In genomic region chr19:32745594-32746251, GRCh38 we compare ENCODE assay signal across 9 cellular contexts. TPM values are rescaled to one million over a fixed set of nuclear protein-coding genes. Genes with fewer than 3 reads are reported as not detected.
DNase-seq lines count a peak whose midpoint lies in the region; ATAC-seq and TF ChIP-seq lines count a peak whose summit lies in the region.
"Not testable (repeated sequence)": the region's sequence is repeated elsewhere in the genome, so short reads cannot be mapped to it uniquely, and the experiment has no call there.
"Had no signal": no experiment of that assay in that cellular context is flagged by ENCODE, and none has a peak within 500 bp of the region (broad histone marks: within the 10 kb centered on the region; RNA-seq: fewer than 3 reads in every experiment).

No MANE protein-coding gene starts in this region.

- intact Hi-C loops in CD4-positive, alpha-beta T cell (cut with DNase I, micrococcal nuclease): loop anchor here (2.0 to 10.0 kb wide), 3 partner anchors 47 to 165 kb away; partner anchors contain the start of genes NUDT19 (in 1 of the 2) and PDCD5 (in 1 of the 2)
- intact Hi-C loops in naive thymus-derived CD4-positive, alpha-beta T cell (cut with micrococcal nuclease): loop anchor here (1.0 to 5.0 kb wide), 6 partner anchors 49 to 337 kb away; partner anchors contain the start of genes ANKRD27 (in 1 of the 2), GPATCH1 (in 1 of the 2), NUDT19 (in 1 of the 2) and RGS9BP (in 1 of the 2)

- peaks cover 16% of the 10 kb centered on the region for H3K4me1 Mint-ChIP-seq in CD4-positive, alpha-beta T cell (ENCODE audit: low read depth)
- peaks cover 0 to 14% (median 14%) of the 10 kb centered on the region in 3 donors for H3K4me1 Mint-ChIP-seq in T-cell
- not testable (repeated sequence) for H3K4me1 Mint-ChIP-seq in activated T-cell treated with anti-CD3 and anti-CD28 coated beads, Interleukin-2, amount 50 U/mL, for 4 hours (ENCODE audit: low read depth)
- peaks cover 0 to 19% (median 7%) of the 10 kb centered on the region in 7 donors for H3K4me1 Mint-ChIP-seq in naive thymus-derived CD4-positive, alpha-beta T cell

- H3K27me3 Mint-ChIP-seq in CD4-positive, alpha-beta T cell: peaks cover 18% of the 10 kb centered on the region
- peaks cover 5 to 18% of the 10 kb centered on the region in 2 donors for H3K27me3 Mint-ChIP-seq in T-cell
- not testable (repeated sequence) for H3K27me3 Mint-ChIP-seq in activated T-cell treated with anti-CD3 and anti-CD28 coated beads, Interleukin-2, amount 50 U/mL, for 4 hours (ENCODE audit: low read depth)
- peaks cover 3 to 19% (median 17%) of the 10 kb centered on the region in 5 donors for H3K27me3 Mint-ChIP-seq in naive thymus-derived CD4-positive, alpha-beta T cell

- peaks cover 12% of the 10 kb centered on the region for H3K4me1 ChIP-seq in effector memory CD4-positive, alpha-beta T cell (ENCODE audit: control insufficient read depth, insufficient read depth, low read length, poor library complexity, severe bottlenecking)
- peaks cover 5 to 35% of the 10 kb centered on the region in 2 donors for H3K4me1 ChIP-seq in naive thymus-derived CD4-positive, alpha-beta T cell (ENCODE audit: control insufficient read depth in 2 of 2, insufficient read depth in 2 of 2, low read length in 2 of 2)

- in situ Hi-C loops in KBM-7 (cut with MboI; ENCODE audit: low pct_unique_long_range_greater_than_20kb, low sequenced_read_pairs): not testable (repeated sequence)

- H3K36me3 ChIP-seq in effector memory CD4-positive, alpha-beta T cell (ENCODE audit: control insufficient read depth, insufficient read depth, low read length); naive thymus-derived CD4-positive, alpha-beta T cell (ENCODE audit: control insufficient read depth in 2 of 3, insufficient read depth in 3 of 3, low read length in 3 of 3): not testable (repeated sequence)

- H3K36me3 Mint-ChIP-seq in CD4-positive, alpha-beta T cell (ENCODE audit: low read depth); T-cell; activated T-cell treated with anti-CD3 and anti-CD28 coated beads, Interleukin-2, amount 50 U/mL, for 4 hours (ENCODE audit: insufficient read depth); naive thymus-derived CD4-positive, alpha-beta T cell: not testable (repeated sequence)

- H3K9me3 ChIP-seq in CD4-positive, alpha-beta T cell (ENCODE audit: control insufficient read depth, low read length); effector memory CD4-positive, alpha-beta T cell (ENCODE audit: control insufficient read depth, low read length); naive thymus-derived CD4-positive, alpha-beta T cell (ENCODE audit: control insufficient read depth in 2 of 3, low read length in 3 of 3): not testable (repeated sequence)

- peak; percentile 39 for ATAC-seq in CD4-positive, alpha-beta T cell (ENCODE audit: poor library complexity)
- peak in 3 of 4 experiments; percentile 21 to 47 (median 28) for ATAC-seq in T-cell (replicated peaks in 1 of 4)
- peak; percentile 12 to 30 for ATAC-seq in activated T-cell treated with anti-CD3 and anti-CD28 coated beads, Interleukin-2, amount 50 U/mL, for 4 hours
- ATAC-seq in naive thymus-derived CD4-positive, alpha-beta T cell: peak; percentile 67

- H3K27ac Mint-ChIP-seq in CD4-positive, alpha-beta T cell; T-cell; naive thymus-derived CD4-positive, alpha-beta T cell: not testable (repeated sequence)

- not testable (repeated sequence) for TF ChIP-seq CTCF in CD4-positive, alpha-beta T cell (IDR thresholded peaks at IDR 0.05)

- H3K4me3 Mint-ChIP-seq in CD4-positive, alpha-beta T cell; T-cell; activated T-cell treated with anti-CD3 and anti-CD28 coated beads, Interleukin-2, amount 50 U/mL, for 4 hours; naive thymus-derived CD4-positive, alpha-beta T cell: not testable (repeated sequence)

- peak overlapping the region; percentile 35 for H3K27ac ChIP-seq in CD4-positive, alpha-beta T cell (ENCODE audit: low read depth, low read length)
- H3K27ac ChIP-seq in angular gyrus (ENCODE audit: low read depth, low read length): peak overlapping the region; percentile 16
- H3K27ac ChIP-seq in effector memory CD4-positive, alpha-beta T cell (ENCODE audit: insufficient read depth, low read length, poor library complexity, severe bottlenecking); naive thymus-derived CD4-positive, alpha-beta T cell (ENCODE audit: low read depth, low read length): not testable (repeated sequence)
- H3K27ac ChIP-seq in temporal lobe (ENCODE audit: low read depth, low read length): peak overlapping the region; percentile 50

- H3K27me3 ChIP-seq in CD4-positive, alpha-beta T cell (ENCODE audit: control insufficient read depth, insufficient read depth, low read length); effector memory CD4-positive, alpha-beta T cell (replicated peaks; ENCODE audit: control insufficient read depth, insufficient read depth, low read length, poor library complexity, severe bottlenecking); naive thymus-derived CD4-positive, alpha-beta T cell (ENCODE audit: control insufficient read depth in 2 of 2, insufficient read depth in 2 of 2, low read length in 2 of 2): not testable (repeated sequence)

- H3K9me3 Mint-ChIP-seq in CD4-positive, alpha-beta T cell; T-cell; activated T-cell treated with anti-CD3 and anti-CD28 coated beads, Interleukin-2, amount 50 U/mL, for 4 hours; naive thymus-derived CD4-positive, alpha-beta T cell: not testable (repeated sequence)

- POLR2A ChIA-PET in CD4-positive, alpha-beta T cell (lab: Charles Lee); T-cell (lab: Charles Lee); naive thymus-derived CD4-positive, alpha-beta T cell (lab: Charles Lee): not testable (repeated sequence)

- H3K4me3 ChIP-seq in effector memory CD4-positive, alpha-beta T cell (ENCODE audit: insufficient read depth, low read depth, low read length, poor library complexity, severe bottlenecking); naive thymus-derived CD4-positive, alpha-beta T cell (ENCODE audit: low read length): not testable (repeated sequence)

- CTCF ChIA-PET in CD4-positive, alpha-beta T cell (lab: Charles Lee); T-cell (lab: Charles Lee); naive thymus-derived CD4-positive, alpha-beta T cell (lab: Charles Lee): not testable (repeated sequence)

- peak in 4 of 10 experiments; percentile 8 to 58 (median 18) for DNase-seq in CD4-positive, alpha-beta T cell
- DNase-seq in KBM-7 (peak; percentile 25), T-cell (peak in 29 of 34 experiments; percentile 4 to 74 (median 40))
- not testable (repeated sequence) for DNase-seq in activated T-cell treated with anti-CD3 and anti-CD28 coated beads, Interleukin-2, amount 50 U/mL, for 4 hours
- peak; percentile 29 to 49 (median 31) for DNase-seq in effector memory CD4-positive, alpha-beta T cell
- peak in 7 of 9 donors; percentile 63 to 82 (median 79) for DNase-seq in naive thymus-derived CD4-positive, alpha-beta T cell

RNA-seq across cellular contexts. Expression of gene TDRD12, which starts 26.2 kb away (rescaled TPM):
- total RNA-seq in CD4-positive, alpha-beta T cell: under 1 TPM; 0.14 to 0.22 TPM
- total RNA-seq in T-cell: 1 to 10 TPM in 2 of 5 donors, under 1 TPM in 3; 0.36 to 1.0 (median 0.63) TPM
- total RNA-seq in activated T-cell treated with anti-CD3 and anti-CD28 coated beads, Interleukin-2, amount 50 U/mL, for 4 hours: under 1 TPM; 0.05 to 0.74 (median 0.68) TPM
- total RNA-seq in naive thymus-derived CD4-positive, alpha-beta T cell: 1 to 10 TPM in 2 of 5 experiments, under 1 TPM in 3; 0.17 to 3.6 (median 0.92) TPM
- under 1 TPM in 1 of 2 donors, not detected in 1; 0.43 TPM for polyA plus RNA-seq in naive thymus-derived CD4-positive, alpha-beta T cell
- total RNA-seq in temporal lobe: 1.2 TPM
- polyA plus RNA-seq: IgD-negative memory B cell had no signal

RNA-seq across cellular contexts. Expression of gene NUDT19, which starts 54.1 kb away (rescaled TPM):
- 1 to 10 TPM; 7.9 to 8.2 TPM for total RNA-seq in CD4-positive, alpha-beta T cell
- 10 to 100 TPM in 4 of 5 donors, 1 to 10 TPM in 1; 9.6 to 14.7 (median 11.5) TPM for total RNA-seq in T-cell
- 10 to 100 TPM; 22.3 to 27.8 (median 24.7) TPM for total RNA-seq in activated T-cell treated with anti-CD3 and anti-CD28 coated beads, Interleukin-2, amount 50 U/mL, for 4 hours
- total RNA-seq in naive thymus-derived CD4-positive, alpha-beta T cell: 10 to 100 TPM in 2 of 5 experiments, 1 to 10 TPM in 3; 8.4 to 17.0 (median 9.0) TPM
- 1 to 10 TPM; 2.4 to 2.9 TPM for polyA plus RNA-seq in naive thymus-derived CD4-positive, alpha-beta T cell
- 4.4 TPM for total RNA-seq in temporal lobe
